ENCODE assay signal across 18 cellular contexts in the genomic region with DNA sequence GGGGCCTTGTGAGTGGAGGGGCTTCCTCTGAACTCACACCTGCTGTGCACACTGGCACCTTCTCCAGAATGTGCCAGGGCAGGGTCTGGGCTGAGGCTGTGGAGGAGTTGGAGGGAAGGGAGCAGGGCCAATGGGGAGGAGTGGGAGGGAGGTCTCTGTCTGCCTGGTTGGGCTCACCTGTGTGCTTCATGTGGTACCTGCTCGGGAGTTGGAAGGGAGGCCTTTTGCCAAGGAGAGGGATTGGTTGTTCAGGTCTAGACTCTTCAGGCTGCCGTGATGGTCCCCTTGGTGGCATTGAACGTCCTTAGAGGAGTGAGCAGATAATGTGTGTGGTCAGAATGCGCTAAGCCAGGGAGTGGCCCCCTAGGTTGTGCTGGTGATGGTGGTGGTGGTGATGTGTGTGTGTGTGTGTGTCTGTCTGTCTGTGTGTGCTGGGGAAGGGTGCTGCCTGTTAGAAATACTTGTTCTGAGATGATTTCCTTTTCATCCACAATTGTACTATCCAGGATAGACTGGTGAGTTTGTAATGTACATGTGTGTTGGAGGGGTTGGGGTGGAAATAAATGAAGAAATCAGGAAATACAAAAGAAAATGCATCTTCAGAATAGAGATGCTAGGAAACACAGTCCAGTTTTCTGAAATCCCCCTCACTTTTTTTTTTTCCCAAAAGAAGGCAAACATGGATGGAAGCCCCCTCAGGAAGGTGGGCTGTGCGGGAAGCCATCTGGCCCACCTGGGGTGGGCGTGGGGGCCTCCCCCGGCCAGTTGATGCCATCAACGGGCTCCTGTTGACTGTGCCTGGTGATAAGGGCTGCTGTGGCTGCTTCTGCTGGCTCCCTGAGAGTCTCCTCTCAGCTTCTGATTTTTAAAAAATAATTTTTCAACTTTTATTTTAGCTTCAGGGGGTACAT.
"Had no signal": no experiment of that assay in that cellular context is flagged by ENCODE, and none has a peak within 500 bp of the region (broad histone marks: within the 10 kb centered on the region; RNA-seq: fewer than 3 reads in every experiment).

No MANE protein-coding gene starts in this region.

- H3K36me3 ChIP-seq: esophagus squamous epithelium, heart left ventricle, pancreas, tibial artery, upper lobe of left lung, uterus had no signal

- H3K9me3 ChIP-seq: esophagus squamous epithelium, heart left ventricle, pancreas, tibial artery, upper lobe of left lung, uterus had no signal

- H3K4me1 ChIP-seq: foreskin keratinocyte had no signal

- DNase-seq: esophagus squamous epithelium; foreskin keratinocyte; heart left ventricle; hippocampal formation; kidney glomerular epithelial cell; mammary epithelial cell; naive thymus-derived CD4-positive, alpha-beta T cell; nephron progenitor cell; occipital lobe; pancreas; right cardiac atrium; stimulated activated CD4-positive, alpha-beta T cell treated with anti-CD3 and anti-CD28 coated beads, Interleukin-2, amount 100 ng/mL, for 48 hours; stimulated activated naive CD8-positive, alpha-beta T cell treated with anti-CD3 and anti-CD28 coated beads, Interleukin-15, Interleukin-2, amounts not matched to agents 100 U/mL and 50 U/mL, for 24 hours; tibial artery; upper lobe of left lung; uterus had no signal

- H3K9me3 Mint-ChIP-seq: nephron progenitor cell had no signal

- H3K4me3 Mint-ChIP-seq: naive thymus-derived CD4-positive, alpha-beta T cell; nephron progenitor cell had no signal

- H3K27ac Mint-ChIP-seq: naive thymus-derived CD4-positive, alpha-beta T cell; nephron progenitor cell; progenitor cell of endocrine pancreas had no signal

- H3K4me2 ChIP-seq: smooth muscle cell had no signal

- H3K4me3 ChIP-seq: heart left ventricle, pancreas, smooth muscle cell, tibial artery, upper lobe of left lung, uterus had no signal

- H3K27ac ChIP-seq: foreskin keratinocyte, heart left ventricle, pancreas, tibial artery, upper lobe of left lung, uterus had no signal
